Comparison of ENCODE assay signal across 10 cellular contexts in genomic region chr12:24909667-24910066, GRCh38. TPM values are rescaled to one million over a fixed set of nuclear protein-coding genes. Genes with fewer than 3 reads are reported as not detected.
DNase-seq lines count a peak whose midpoint lies in the region; ATAC-seq and TF ChIP-seq lines count a peak whose summit lies in the region.
"Had no signal": no experiment of that assay in that cellular context is flagged by ENCODE, and none has a peak within 500 bp of the region (broad histone marks: within the 10 kb centered on the region; RNA-seq: fewer than 3 reads in every experiment).

No MANE protein-coding gene starts in this region.

- H3K9me3 ChIP-seq in lower lobe of right lung, result no peaks in the 10 kb centered on the region

- peak; percentile 63 to 88 for ATAC-seq in lower lobe of right lung

- intact Hi-C loops in lower lobe of right lung (cut with DNase I), result no loop called here

- peak overlapping the region; percentile 68 for H3K27ac Mint-ChIP-seq in chondrocyte (ENCODE audit: unreplicated experiment)
- H3K27ac Mint-ChIP-seq: activated naive CD8-positive, alpha-beta T cell had no signal

- H3K36me3 ChIP-seq in lower lobe of right lung, result no peaks in the 10 kb centered on the region

- no peak overlapping the region for H3K4me3 Mint-ChIP-seq in chondrocyte (ENCODE audit: unreplicated experiment)
- H3K4me3 Mint-ChIP-seq: activated naive CD8-positive, alpha-beta T cell had no signal

- TF ChIP-seq CTCF in AG09309 (IDR thresholded peaks at IDR 0.05; ENCODE audit: control insufficient read depth, insufficient read depth, low read depth, low read length, missing control alignments) (no peak), chondrocyte (IDR thresholded peaks at IDR 0.05) (no peak), lower lobe of right lung (IDR thresholded peaks at IDR 0.05) (no peak)

- peaks cover 38% of the 10 kb centered on the region for H3K4me1 Mint-ChIP-seq in chondrocyte (ENCODE audit: low read depth)

- H3K27me3 ChIP-seq in lower lobe of right lung (ENCODE audit: low read depth), result no peaks in the 10 kb centered on the region

- H3K27me3 Mint-ChIP-seq in chondrocyte (ENCODE audit: low read depth), result no peaks in the 10 kb centered on the region
- H3K27me3 Mint-ChIP-seq: activated naive CD8-positive, alpha-beta T cell had no signal

- no peak overlapping the region for H3K27ac ChIP-seq in lower lobe of right lung
- H3K27ac ChIP-seq: SK-N-MC had no signal

- peaks cover 4% of the 10 kb centered on the region for H3K9me3 Mint-ChIP-seq in chondrocyte (ENCODE audit: low read depth)

- DNase-seq in AG09309 (ENCODE audit: low read depth) (peak; percentile 70), KBM-7 (peak; percentile 60), chondrocyte (ENCODE audit: low spot score) (no peak), lower lobe of right lung (peak; percentile 70), HPDE6-E6E7 (ENCODE audit: extremely low spot score) (no peak), pons (ENCODE audit: low spot score) (no peak), activated gamma-delta T cell treated with Interleukin-2 at 50 U/mL for 16 hours (no peak), GDM1 (lab: John Stamatoyannopoulos, UW) (no peak)

- no peak overlapping the region for H3K4me3 ChIP-seq in AG09309 (ENCODE audit: control insufficient read depth, low read depth, low read length)
- H3K4me3 ChIP-seq in lower lobe of right lung, result no peak overlapping the region
- H3K4me3 ChIP-seq: SK-N-MC had no signal

- no peaks in the 10 kb centered on the region for H3K4me1 ChIP-seq in lower lobe of right lung

- in situ Hi-C loops in KBM-7 (cut with MboI; ENCODE audit: low pct_unique_long_range_greater_than_20kb, low sequenced_read_pairs), result no loop called here

- peaks cover 7% of the 10 kb centered on the region for H3K36me3 Mint-ChIP-seq in chondrocyte (ENCODE audit: low read depth)

RNA-seq across cellular contexts. Expression of gene BCAT1, which starts 39.2 kb away (rescaled TPM):
- total RNA-seq in chondrocyte (191 to 246 TPM (median 240 TPM) in 3 replicates), lower lobe of right lung (50.6 TPM)

Comparison
In these comparisons a context has a peak if more than half of its experiments do, and no peak if none do; other contexts are left out.
1. DNase-seq: peak in AG09309 (single experiment), KBM-7 (single experiment) and lower lobe of right lung (single experiment); none in chondrocyte (single experiment), HPDE6-E6E7 (single experiment), pons (single experiment), activated gamma-delta T cell treated with Interleukin-2 at 50 U/mL for 16 hours (single experiment) and GDM1 (single experiment).